ENCODE assay signal across 13 cellular contexts in genomic region chr7:105187302-105188169, GRCh38.
DNase-seq lines count a peak whose midpoint lies in the region; ATAC-seq and TF ChIP-seq lines count a peak whose summit lies in the region.
"Had no signal": no experiment of that assay in that cellular context is flagged by ENCODE, and none has a peak within 500 bp of the region (broad histone marks: within the 10 kb centered on the region; RNA-seq: fewer than 3 reads in every experiment).

No MANE protein-coding gene starts in this region.

- H2AFZ ChIP-seq in OCI-LY3 (ENCODE audit: low read depth, low read length) (no peak overlapping the region), mesenchymal stem cell (ENCODE audit: low read depth, low read length) (no peak overlapping the region)

- H4K20me1 ChIP-seq in OCI-LY3 (ENCODE audit: insufficient read depth, low read length): peaks cover 4% of the 10 kb centered on the region; the same call in 1 of the 2 replicates

- H3K9me3 ChIP-seq in OCI-LY3 (ENCODE audit: insufficient read depth, low read length) (no peaks in the 10 kb centered on the region), mesenchymal stem cell (ENCODE audit: control insufficient read depth, low read length) (no peaks in the 10 kb centered on the region), upper lobe of right lung (no peaks in the 10 kb centered on the region), esophagus squamous epithelium (no peaks in the 10 kb centered on the region)
- H3K9me3 ChIP-seq: prostate gland had no signal

- H3K4me3 Mint-ChIP-seq in activated CD4-positive, alpha-beta T cell treated with anti-CD3 and anti-CD28 coated beads for 36 hours: no peak overlapping the region

- no peak overlapping the region for H2BK12ac ChIP-seq in mesenchymal stem cell (ENCODE audit: low read length in 2 of 2)

- H3K27me3 ChIP-seq in OCI-LY3 (ENCODE audit: low read depth, low read length) (no peaks in the 10 kb centered on the region), mesenchymal stem cell (ENCODE audit: control insufficient read depth in 1 of 2, insufficient read depth in 1 of 2, low read length in 2 of 2) (no peaks in the 10 kb centered on the region), upper lobe of right lung (no peaks in the 10 kb centered on the region), esophagus squamous epithelium (no peaks in the 10 kb centered on the region)
- H3K27me3 ChIP-seq: dorsolateral prefrontal cortex had no signal

- H3K18ac ChIP-seq in mesenchymal stem cell (ENCODE audit: low read depth in 1 of 2, low read length in 2 of 2): no peak overlapping the region

- H3K79me2 ChIP-seq in OCI-LY3 (ENCODE audit: low read length): no peaks in the 10 kb centered on the region

- peak overlapping the region; percentile 22; the same call in 1 of the 2 replicates for H3K4me2 ChIP-seq in OCI-LY3 (ENCODE audit: low read length)
- H3K4me2 ChIP-seq in mesenchymal stem cell (ENCODE audit: low read length, poor library complexity, severe bottlenecking): no peak overlapping the region

- H3K14ac ChIP-seq in mesenchymal stem cell (ENCODE audit: low read length in 2 of 2): no peak overlapping the region

- peak; percentile 26 for ATAC-seq in activated CD4-positive, alpha-beta T cell treated with anti-CD3 and anti-CD28 coated beads for 36 hours
- ATAC-seq in GM21717 (IDR thresholded peaks at IDR 0.05; ENCODE audit: unreplicated experiment): peak; percentile 69
- no peak for ATAC-seq in upper lobe of right lung
- no peak for ATAC-seq in left lobe of liver

- peaks cover 13% of the 10 kb centered on the region for H3K4me1 ChIP-seq in OCI-LY3 (ENCODE audit: low read length)
- H3K4me1 ChIP-seq in mesenchymal stem cell (ENCODE audit: control insufficient read depth, insufficient read depth, low read depth, low read length): no peaks in the 10 kb centered on the region
- H3K4me1 ChIP-seq in upper lobe of right lung: no peaks in the 10 kb centered on the region
- H3K4me1 ChIP-seq in esophagus squamous epithelium: peaks cover 0 to 45% (median 17%) of the 10 kb centered on the region in 3 donors
- H3K4me1 ChIP-seq: prostate gland had no signal

- WGBS in mesenchymal stem cell: 94% methylated on average over 2 of the region's 4 CpGs
- 54 to 68% methylated on average over 4 of the region's 4 CpGs for WGBS in esophagus squamous epithelium, 2 donors

- H3K4me1 Mint-ChIP-seq in activated CD4-positive, alpha-beta T cell treated with anti-CD3 and anti-CD28 coated beads for 36 hours: peaks cover 20% of the 10 kb centered on the region

- no peak overlapping the region for H3K4me3 ChIP-seq in OCI-LY3 (ENCODE audit: low read length)
- H3K4me3 ChIP-seq in mesenchymal stem cell (ENCODE audit: insufficient read depth in 1 of 2, low read depth in 1 of 2, low read length in 2 of 2): no peak overlapping the region
- no peak overlapping the region for H3K4me3 ChIP-seq in upper lobe of right lung
- H3K4me3 ChIP-seq in esophagus squamous epithelium: no peak overlapping the region
- H3K4me3 ChIP-seq: dorsolateral prefrontal cortex, prostate gland had no signal

- no peaks in the 10 kb centered on the region for H3K27me3 Mint-ChIP-seq in activated CD4-positive, alpha-beta T cell treated with anti-CD3 and anti-CD28 coated beads for 36 hours

- H3K36me3 ChIP-seq in OCI-LY3 (replicated peaks; ENCODE audit: low read depth, low read length): no peaks in the 10 kb centered on the region
- peaks cover 2 to 3% of the 10 kb centered on the region in 2 experiments for H3K36me3 ChIP-seq in mesenchymal stem cell (ENCODE audit: control insufficient read depth in 1 of 2, insufficient read depth in 2 of 2, low read depth in 1 of 2, low read length in 2 of 2)
- no peaks in the 10 kb centered on the region for H3K36me3 ChIP-seq in upper lobe of right lung
- no peaks in the 10 kb centered on the region for H3K36me3 ChIP-seq in esophagus squamous epithelium
- H3K36me3 ChIP-seq: prostate gland had no signal

- H3K9ac ChIP-seq in OCI-LY3 (ENCODE audit: low read length) (no peak overlapping the region), mesenchymal stem cell (ENCODE audit: low read length) (no peak overlapping the region)

- no peak overlapping the region for H4K8ac ChIP-seq in mesenchymal stem cell (ENCODE audit: low read length)

- CTCF ChIA-PET in activated CD4-positive, alpha-beta T cell treated with anti-CD3 and anti-CD28 coated beads for 36 hours (lab: Charles Lee): interaction anchor here (0.6 to 1.2 kb wide), 4 partner anchors 12 to 197 kb away, joined by 3 to 5 read pairs (median 4); no protein-coding TSS in a partner anchor

- peaks cover 32% of the 10 kb centered on the region for H3K79me1 ChIP-seq in mesenchymal stem cell (replicated peaks; ENCODE audit: low read length, poor library complexity, severe bottlenecking)

- H3K36me3 Mint-ChIP-seq in activated CD4-positive, alpha-beta T cell treated with anti-CD3 and anti-CD28 coated beads for 36 hours (ENCODE audit: low read depth): peaks cover 2% of the 10 kb centered on the region

- TF ChIP-seq POLR2A in esophagus squamous epithelium (IDR thresholded peaks at IDR 0.05): no peak

- TF ChIP-seq CTCF in OCI-LY3 (IDR thresholded peaks at IDR 0.05; ENCODE audit: low read depth, low read length) (no peak), upper lobe of right lung (IDR thresholded peaks at IDR 0.05) (no peak), esophagus squamous epithelium (IDR thresholded peaks at IDR 0.05) (no peak)

- POLR2A ChIA-PET in activated CD4-positive, alpha-beta T cell treated with anti-CD3 and anti-CD28 coated beads for 36 hours (lab: Charles Lee): no interaction called here

- H3K23ac ChIP-seq in mesenchymal stem cell (ENCODE audit: low read length in 2 of 2): no peak overlapping the region

- intact Hi-C loops in activated CD4-positive, alpha-beta T cell treated with anti-CD3 and anti-CD28 coated beads for 36 hours (cut with DNase I, micrococcal nuclease): no loop called here
- intact Hi-C loops in upper lobe of right lung (cut with DNase I) (no loop called here), esophagus squamous epithelium (cut with DNase I) (no loop called here)

- H3K27ac ChIP-seq in OCI-LY3 (ENCODE audit: low read length) (no peak overlapping the region), mesenchymal stem cell (ENCODE audit: low read length, poor library complexity, severe bottlenecking) (no peak overlapping the region), upper lobe of right lung (no peak overlapping the region), esophagus squamous epithelium (no peak overlapping the region)
- H3K27ac ChIP-seq: prostate gland had no signal

- no peak overlapping the region for H2BK15ac ChIP-seq in mesenchymal stem cell (ENCODE audit: low read depth, poor library complexity, severe bottlenecking)

- H4K91ac ChIP-seq in mesenchymal stem cell (ENCODE audit: low read length): no peak overlapping the region

- no peak overlapping the region for H3K4ac ChIP-seq in mesenchymal stem cell (ENCODE audit: low read depth in 1 of 2, low read length in 2 of 2)

- no peak overlapping the region for H2AK5ac ChIP-seq in mesenchymal stem cell (ENCODE audit: low read length, severe bottlenecking)

- no peak for DNase-seq in activated CD4-positive, alpha-beta T cell treated with anti-CD3 and anti-CD28 coated beads for 36 hours
- DNase-seq in activated CD4-positive, alpha-beta T cell treated with anti-CD3 and anti-CD28 coated beads for 48 hours: no peak
- DNase-seq in mesenchymal stem cell: peak; percentile 24
- no peak for DNase-seq in upper lobe of right lung
- DNase-seq in left lobe of liver (ENCODE audit: low spot score): no peak
- DNase-seq in esophagus squamous epithelium (lab: John Stamatoyannopoulos, UW): no peak
- DNase-seq: COR-L47, dorsolateral prefrontal cortex, KG1, NCI-H2081 had no signal

- no peak overlapping the region for H2BK5ac ChIP-seq in mesenchymal stem cell (ENCODE audit: low read depth, low read length, poor library complexity, severe bottlenecking)

- H2BK120ac ChIP-seq in mesenchymal stem cell (ENCODE audit: low read depth, low read length): no peak overlapping the region

- H3K9me3 Mint-ChIP-seq in activated CD4-positive, alpha-beta T cell treated with anti-CD3 and anti-CD28 coated beads for 36 hours (ENCODE audit: low read depth): no peaks in the 10 kb centered on the region

- no peak overlapping the region for H3K27ac Mint-ChIP-seq in activated CD4-positive, alpha-beta T cell treated with anti-CD3 and anti-CD28 coated beads for 36 hours

Comparison
In these comparisons a context has a peak if more than half of its experiments do, and no peak if none do; other contexts are left out.
1. ATAC-seq: peak in activated CD4-positive, alpha-beta T cell treated with anti-CD3 and anti-CD28 coated beads for 36 hours (single experiment) and GM21717 (single experiment); none in upper lobe of right lung (single experiment) and left lobe of liver (single experiment).